In the genomic region with DNA sequence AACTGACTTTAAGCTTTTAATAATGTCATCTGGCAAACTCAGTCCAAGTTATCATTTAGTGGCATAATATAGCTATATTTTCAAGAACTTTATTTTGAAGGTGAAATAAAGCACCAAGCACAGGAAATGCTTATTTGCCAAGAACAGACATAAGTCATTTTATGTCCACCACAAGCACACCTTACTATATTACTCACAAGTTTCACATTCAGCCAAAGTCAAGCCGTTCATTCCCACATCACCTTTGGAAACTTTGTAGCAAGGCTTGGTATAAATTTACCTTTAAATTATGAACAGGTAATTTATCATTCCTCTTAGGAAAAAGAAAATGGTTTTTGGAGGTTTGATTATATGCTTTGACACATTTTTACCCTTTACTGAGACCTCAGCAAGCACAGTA, we compare ENCODE assay signal across 18 cellular contexts.
DNase-seq lines count a peak whose midpoint lies in the region; ATAC-seq, FAIRE-seq and TF ChIP-seq lines count a peak whose summit lies in the region.
"Had no signal": no experiment of that assay in that cellular context is flagged by ENCODE, and none has a peak within 500 bp of the region (broad histone marks: within the 10 kb centered on the region; RNA-seq: fewer than 3 reads in every experiment).

No MANE protein-coding gene starts in this region.

- no peak overlapping the region for H3K27ac ChIP-seq in mesendoderm (ENCODE audit: low read depth, low read length)
- H3K27ac ChIP-seq: coronary artery, right atrium auricular region, suprapubic skin had no signal

- no peak overlapping the region for H3K23ac ChIP-seq in mesendoderm (ENCODE audit: low read length)

- H2BK5ac ChIP-seq in mesendoderm (ENCODE audit: low read length) = no peak overlapping the region

- H2BK15ac ChIP-seq in mesendoderm (replicated peaks; ENCODE audit: low read depth) = no peak overlapping the region

- no peaks in the 10 kb centered on the region for H3K4me1 ChIP-seq in mesendoderm (ENCODE audit: control insufficient read depth, low read depth, low read length)
- H3K4me1 ChIP-seq: right atrium auricular region, suprapubic skin had no signal

- H2BK120ac ChIP-seq in mesendoderm (ENCODE audit: low read depth, low read length) = no peak overlapping the region

- H3K4me3 Mint-ChIP-seq in activated T-helper 1 cell treated with anti-CD3 and anti-CD28 coated beads, Interleukin-12 subunit alpha, Interleukin-12 subunit beta, Interleukin-2, Interleukin-4 antibody, amounts not matched to agents 30 ng/mL and 10 ng/mL and 1 ng/mL, durations not matched to agents 14 hours and 24 hours and 36 hours = no peak overlapping the region
- no peak overlapping the region for H3K4me3 Mint-ChIP-seq in natural killer cell
- H3K4me3 Mint-ChIP-seq: CD8-positive, alpha-beta memory T cell; WTC11 had no signal

- DNase-seq in GM18507 (ENCODE audit: extremely low spot score, insufficient read length, low read depth) (no peak), natural killer cell (no peak), mesendoderm (no peak)
- DNase-seq in activated T-helper 1 cell treated with anti-CD3 and anti-CD28 coated beads, Interleukin-12 subunit alpha, Interleukin-12 subunit beta, Interleukin-2, Interleukin-4 antibody, amounts not matched to agents 30 ng/mL and 10 ng/mL and 1 ng/mL, durations not matched to agents 14 hours and 24 hours and 36 hours (ENCODE audit: low spot score) = no peak
- DNase-seq: CD8-positive, alpha-beta memory T cell; erythroblast; glutamatergic neuron; NCI-H2107; NCI-H82 had no signal

- no peaks in the 10 kb centered on the region for H3K79me1 ChIP-seq in mesendoderm (ENCODE audit: low read length)

- H2AK5ac ChIP-seq in mesendoderm (ENCODE audit: low read length) = no peak overlapping the region

- no peak overlapping the region for H3K9ac ChIP-seq in mesendoderm (ENCODE audit: low read length)

- no peak overlapping the region for H3K56ac ChIP-seq in mesendoderm (ENCODE audit: low read length)

- no peaks in the 10 kb centered on the region for H3K36me3 ChIP-seq in mesendoderm (ENCODE audit: control insufficient read depth, insufficient read depth, low read length)
- H3K36me3 ChIP-seq: right atrium auricular region, suprapubic skin had no signal

- H3K18ac ChIP-seq in mesendoderm (ENCODE audit: low read length) = no peak overlapping the region

- H3K27ac Mint-ChIP-seq in activated T-helper 1 cell treated with anti-CD3 and anti-CD28 coated beads, Interleukin-12 subunit alpha, Interleukin-12 subunit beta, Interleukin-2, Interleukin-4 antibody, amounts not matched to agents 30 ng/mL and 10 ng/mL and 1 ng/mL, durations not matched to agents 14 hours and 24 hours and 36 hours = no peak overlapping the region
- H3K27ac Mint-ChIP-seq in natural killer cell = no peak overlapping the region
- H3K27ac Mint-ChIP-seq: CD8-positive, alpha-beta memory T cell; WTC11 had no signal

- TF ChIP-seq CTCF in natural killer cell (IDR thresholded peaks at IDR 0.05) = no peak

- intact Hi-C loops in activated T-helper 1 cell treated with anti-CD3 and anti-CD28 coated beads, Interleukin-12 subunit alpha, Interleukin-12 subunit beta, Interleukin-2, Interleukin-4 antibody, amounts not matched to agents 30 ng/mL and 10 ng/mL and 1 ng/mL, durations not matched to agents 14 hours and 24 hours and 36 hours (cut with micrococcal nuclease) = no loop called here
- intact Hi-C loops in natural killer cell (cut with micrococcal nuclease) = no loop called here

- ATAC-seq in GM19438 (IDR thresholded peaks at IDR 0.05; ENCODE audit: low read depth, unreplicated experiment) (peak; percentile 61), HG02840 (IDR thresholded peaks at IDR 0.05; ENCODE audit: low FRiP score, unreplicated experiment) (peak; percentile 57), HG03378 (IDR thresholded peaks at IDR 0.05; ENCODE audit: unreplicated experiment) (peak; percentile 68), natural killer cell (no peak), HG03571 (IDR thresholded peaks at IDR 0.05; ENCODE audit: unreplicated experiment) (no peak)
- ATAC-seq: WTC11 had no signal

- peak; percentile 81 for FAIRE-seq in GM18507 (lab: Jason Lieb, UNC)
- FAIRE-seq: GM12891 had no signal

- H3K79me2 ChIP-seq in mesendoderm (ENCODE audit: control insufficient read depth, insufficient read depth, low read length) = no peaks in the 10 kb centered on the region

- no peaks in the 10 kb centered on the region for H3K36me3 Mint-ChIP-seq in activated T-helper 1 cell treated with anti-CD3 and anti-CD28 coated beads, Interleukin-12 subunit alpha, Interleukin-12 subunit beta, Interleukin-2, Interleukin-4 antibody, amounts not matched to agents 30 ng/mL and 10 ng/mL and 1 ng/mL, durations not matched to agents 14 hours and 24 hours and 36 hours (ENCODE audit: low read depth)
- H3K36me3 Mint-ChIP-seq in natural killer cell = peaks cover 1% of the 10 kb centered on the region
- H3K36me3 Mint-ChIP-seq: CD8-positive, alpha-beta memory T cell had no signal

- WGBS in mesendoderm (ENCODE audit: extremely low coverage, insufficient coverage, low lambda C conversion rate) = no CpG with 5 or more reads among the region's 1 CpG

- H3K27me3 Mint-ChIP-seq in activated T-helper 1 cell treated with anti-CD3 and anti-CD28 coated beads, Interleukin-12 subunit alpha, Interleukin-12 subunit beta, Interleukin-2, Interleukin-4 antibody, amounts not matched to agents 30 ng/mL and 10 ng/mL and 1 ng/mL, durations not matched to agents 14 hours and 24 hours and 36 hours (ENCODE audit: insufficient read depth) = no peaks in the 10 kb centered on the region
- no peaks in the 10 kb centered on the region for H3K27me3 Mint-ChIP-seq in natural killer cell (ENCODE audit: low read depth in 2 of 2)
- H3K27me3 Mint-ChIP-seq: CD8-positive, alpha-beta memory T cell had no signal

- no peak overlapping the region for H4K8ac ChIP-seq in mesendoderm (ENCODE audit: low read depth, low read length)

- H3K4ac ChIP-seq in mesendoderm (ENCODE audit: low read depth, low read length) = no peak overlapping the region

- H3K4me1 Mint-ChIP-seq in activated T-helper 1 cell treated with anti-CD3 and anti-CD28 coated beads, Interleukin-12 subunit alpha, Interleukin-12 subunit beta, Interleukin-2, Interleukin-4 antibody, amounts not matched to agents 30 ng/mL and 10 ng/mL and 1 ng/mL, durations not matched to agents 14 hours and 24 hours and 36 hours (ENCODE audit: low read depth) = no peaks in the 10 kb centered on the region
- H3K4me1 Mint-ChIP-seq in natural killer cell = no peaks in the 10 kb centered on the region
- H3K4me1 Mint-ChIP-seq: CD8-positive, alpha-beta memory T cell; WTC11 had no signal

- H4K5ac ChIP-seq in mesendoderm (ENCODE audit: low read length) = no peak overlapping the region

- no peak overlapping the region for H3K4me3 ChIP-seq in mesendoderm (ENCODE audit: low read length)
- H3K4me3 ChIP-seq: coronary artery, right atrium auricular region, suprapubic skin had no signal

- no peaks in the 10 kb centered on the region for H3K27me3 ChIP-seq in mesendoderm (ENCODE audit: insufficient read depth, low read length, poor library complexity)
- H3K27me3 ChIP-seq: right atrium auricular region, suprapubic skin had no signal

- H3K4me2 ChIP-seq in mesendoderm (ENCODE audit: low read length) = no peak overlapping the region

- H3K9me3 Mint-ChIP-seq in activated T-helper 1 cell treated with anti-CD3 and anti-CD28 coated beads, Interleukin-12 subunit alpha, Interleukin-12 subunit beta, Interleukin-2, Interleukin-4 antibody, amounts not matched to agents 30 ng/mL and 10 ng/mL and 1 ng/mL, durations not matched to agents 14 hours and 24 hours and 36 hours = no peaks in the 10 kb centered on the region
- peaks cover 10 to 17% of the 10 kb centered on the region in 2 donors for H3K9me3 Mint-ChIP-seq in natural killer cell

Comparison
In these comparisons a context has a peak if more than half of its experiments do, and no peak if none do; other contexts are left out.
1. ATAC-seq: peak in GM19438 (single experiment), HG02840 (single experiment) and HG03378 (single experiment); none in natural killer cell (0 of 3) and HG03571 (single experiment).